6 cellular contexts compared by ENCODE assay signal in the genomic region with DNA sequence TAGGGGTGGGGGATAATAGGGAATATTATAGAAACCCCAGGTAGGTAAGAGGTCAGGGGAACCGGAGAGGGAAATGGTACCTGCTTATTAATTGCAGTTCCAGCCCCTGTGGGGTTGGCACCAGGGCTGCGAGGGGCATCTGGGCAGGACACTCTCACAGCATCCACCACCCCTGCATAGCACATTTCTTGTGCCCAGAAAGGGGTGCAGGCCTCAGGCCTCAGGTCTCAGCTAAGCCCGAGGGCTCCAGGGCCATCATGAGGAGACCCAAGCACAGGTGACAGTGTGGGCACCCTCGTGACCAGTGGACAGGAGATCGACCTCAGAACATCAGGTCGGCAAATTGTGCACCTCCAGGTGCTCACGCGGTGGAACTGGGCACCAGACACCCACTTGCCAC.
"Had no signal": no experiment of that assay in that cellular context is flagged by ENCODE, and none has a peak within 500 bp of the region (broad histone marks: within the 10 kb centered on the region; RNA-seq: fewer than 3 reads in every experiment).

No MANE protein-coding gene starts in this region.

- H3K4me1 Mint-ChIP-seq: IgD-negative memory B cell had no signal

- H3K27ac ChIP-seq: HL-60 had no signal

- H3K4me3 Mint-ChIP-seq: IgD-negative memory B cell had no signal

- H3K4me3 ChIP-seq: K562 had no signal

- H3K27ac Mint-ChIP-seq: IgD-negative memory B cell had no signal

- DNase-seq: IMR-90, KBM-7 had no signal

- ATAC-seq: HepG2, K562 had no signal

- H3K36me3 Mint-ChIP-seq: IgD-negative memory B cell had no signal
